ENCODE assay signal across 9 cellular contexts in the genomic region with DNA sequence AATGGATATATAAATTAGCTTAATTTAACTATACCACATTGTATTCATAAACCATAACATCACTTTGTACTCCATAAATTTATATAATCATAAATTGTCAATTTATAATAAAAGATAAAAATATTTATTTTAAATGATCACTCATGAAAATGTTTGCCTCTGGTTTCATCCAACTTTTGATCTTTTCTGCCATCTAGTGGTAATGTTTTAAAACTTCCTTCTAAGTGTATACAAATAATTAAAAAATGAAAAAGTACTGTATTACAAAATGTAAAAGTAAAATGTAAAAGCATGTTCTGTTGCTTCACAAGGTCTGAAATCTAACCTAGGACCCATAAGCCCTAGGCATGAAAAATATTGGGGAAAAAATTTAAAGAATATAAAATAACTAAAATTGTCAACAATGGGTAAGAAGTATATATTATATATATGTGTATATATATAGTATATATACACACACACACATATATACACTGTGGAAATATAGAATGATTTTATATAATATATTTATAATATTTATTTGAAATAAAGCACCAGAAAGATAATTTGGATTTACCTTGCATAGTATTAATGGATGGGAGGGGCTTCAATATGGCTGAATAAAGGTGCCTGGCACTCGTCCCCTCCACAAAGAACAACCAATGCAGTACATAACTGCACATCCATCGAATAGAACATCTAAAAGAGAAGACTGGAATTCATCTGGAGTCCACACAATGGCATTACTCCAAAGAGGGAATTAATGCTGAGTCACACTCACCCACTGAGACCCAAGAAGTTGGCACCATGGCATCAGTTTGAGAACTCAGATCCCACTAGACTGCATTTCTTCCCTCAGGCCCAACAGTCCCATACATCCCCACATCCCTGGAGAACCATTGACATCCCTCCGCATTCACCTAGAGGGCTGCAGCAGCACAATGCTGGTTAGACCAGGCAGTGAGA. TPM values are rescaled to one million over a fixed set of nuclear protein-coding genes. Genes with fewer than 3 reads are reported as not detected.
DNase-seq lines count a peak whose midpoint lies in the region; ATAC-seq and TF ChIP-seq lines count a peak whose summit lies in the region.
"Had no signal": no experiment of that assay in that cellular context is flagged by ENCODE, and none has a peak within 500 bp of the region (broad histone marks: within the 10 kb centered on the region; RNA-seq: fewer than 3 reads in every experiment).

No MANE protein-coding gene starts in this region.

- H3K27ac Mint-ChIP-seq in naive thymus-derived CD8-positive, alpha-beta T cell: no peak overlapping the region
- H3K27ac Mint-ChIP-seq in activated T-helper 17 cell treated with anti-CD3 and anti-CD28 coated beads, Interleukin-2, amount 50 U/mL, for 72 hours: no peak overlapping the region
- no peak overlapping the region for H3K27ac Mint-ChIP-seq in activated CD8-positive, alpha-beta memory T cell treated with anti-CD3 and anti-CD28 coated beads, Interleukin-2, amount 10 ng/mL, durations not matched to agents 7 days and 5 days

- peaks cover 5 to 17% (median 8%) of the 10 kb centered on the region in 5 donors for H3K27me3 Mint-ChIP-seq in naive thymus-derived CD8-positive, alpha-beta T cell
- H3K27me3 Mint-ChIP-seq in activated T-helper 17 cell treated with anti-CD3 and anti-CD28 coated beads, Interleukin-2, amount 50 U/mL, for 72 hours: peaks cover 4% of the 10 kb centered on the region
- H3K27me3 Mint-ChIP-seq in activated CD8-positive, alpha-beta memory T cell treated with anti-CD3 and anti-CD28 coated beads, Interleukin-2, amount 10 ng/mL, durations not matched to agents 7 days and 5 days: peaks cover 26% of the 10 kb centered on the region

- H3K79me2 ChIP-seq in GM23248 (ENCODE audit: insufficient read depth): no peaks in the 10 kb centered on the region

- no peak overlapping the region for H3K4me2 ChIP-seq in GM23248 (ENCODE audit: unreplicated experiment)

- H3K9me2 ChIP-seq in GM23248 (ENCODE audit: insufficient read depth): no peaks in the 10 kb centered on the region

- WGBS in GM23248 (ENCODE audit: low coverage in 1 of 2, low lambda C conversion rate in 2 of 2, missing lambda C conversion rate in 2 of 2), 2 experiments: 36 to 38% methylated on average over 3 of the region's 3 CpGs
- WGBS in right cardiac atrium: 54% methylated on average over 3 of the region's 3 CpGs

- ATAC-seq in naive thymus-derived CD8-positive, alpha-beta T cell: peak; percentile 48 to 66
- ATAC-seq in activated T-helper 17 cell treated with anti-CD3 and anti-CD28 coated beads, Interleukin-2, amount 50 U/mL, for 72 hours (replicated peaks): no peak
- no peak for ATAC-seq in activated CD8-positive, alpha-beta memory T cell treated with anti-CD3 and anti-CD28 coated beads, Interleukin-2, amount 10 ng/mL, durations not matched to agents 7 days and 5 days
- no peak for ATAC-seq in right cardiac atrium

- H3K36me3 Mint-ChIP-seq in naive thymus-derived CD8-positive, alpha-beta T cell: peaks cover 0 to 5% (median 0%) of the 10 kb centered on the region in 3 donors
- no peaks in the 10 kb centered on the region for H3K36me3 Mint-ChIP-seq in activated T-helper 17 cell treated with anti-CD3 and anti-CD28 coated beads, Interleukin-2, amount 50 U/mL, for 72 hours (ENCODE audit: low read depth)
- no peaks in the 10 kb centered on the region for H3K36me3 Mint-ChIP-seq in activated CD8-positive, alpha-beta memory T cell treated with anti-CD3 and anti-CD28 coated beads, Interleukin-2, amount 10 ng/mL, durations not matched to agents 7 days and 5 days
- H3K36me3 Mint-ChIP-seq: activated naive CD4-positive, alpha-beta T cell treated with anti-CD3 and anti-CD28 coated beads, Interleukin-2, amount 50 U/mL, for 24 hours had no signal

- H2AFZ ChIP-seq in GM23248: no peak overlapping the region

- POLR2A ChIA-PET in naive thymus-derived CD8-positive, alpha-beta T cell (lab: Charles Lee): interaction anchor here (1.6 kb wide), 1 partner anchor 77 kb away, joined by 4 read pairs; no protein-coding TSS in a partner anchor

- peaks cover 0 to 10% (median 0%) of the 10 kb centered on the region in 9 donors for H3K9me3 Mint-ChIP-seq in naive thymus-derived CD8-positive, alpha-beta T cell
- no peaks in the 10 kb centered on the region for H3K9me3 Mint-ChIP-seq in activated T-helper 17 cell treated with anti-CD3 and anti-CD28 coated beads, Interleukin-2, amount 50 U/mL, for 72 hours
- no peaks in the 10 kb centered on the region for H3K9me3 Mint-ChIP-seq in activated CD8-positive, alpha-beta memory T cell treated with anti-CD3 and anti-CD28 coated beads, Interleukin-2, amount 10 ng/mL, durations not matched to agents 7 days and 5 days (ENCODE audit: low read depth)

- H4K20me1 ChIP-seq in GM23248 (ENCODE audit: insufficient read depth): no peaks in the 10 kb centered on the region

- DNase-seq in AG09319 (ENCODE audit: extremely low read depth, low read depth) (peak; percentile 18), GM23248 (peak; percentile 60), NCI-H345 (lab: John Stamatoyannopoulos, UW) (peak; percentile 8), cerebellar cortex (ENCODE audit: low spot score) (peak; percentile 30), right cardiac atrium (no peak)
- DNase-seq in naive thymus-derived CD8-positive, alpha-beta T cell: peak in 3 of 10 donors; percentile 60 to 67 (median 64)
- no peak for DNase-seq in activated CD8-positive, alpha-beta memory T cell treated with anti-CD3 and anti-CD28 coated beads, Interleukin-2, amount 10 ng/mL, durations not matched to agents 7 days and 5 days

- intact Hi-C loops in right cardiac atrium (cut with DNase I): loop anchor here in 3 of 4 donors (5.0 kb wide), 1 partner anchor 77 kb away; no protein-coding TSS in a partner anchor

- H3K4me1 ChIP-seq in GM23248 (ENCODE audit: insufficient read depth) (peaks cover 25% of the 10 kb centered on the region), right cardiac atrium (ENCODE audit: control insufficient read depth, insufficient read depth, low read length) (no peaks in the 10 kb centered on the region)

- peaks cover 11% of the 10 kb centered on the region for H3F3A ChIP-seq in GM23248 (ENCODE audit: insufficient read depth)

- H3K9me3 ChIP-seq in GM23248 (ENCODE audit: low read depth): no peaks in the 10 kb centered on the region
- H3K9me3 ChIP-seq in right cardiac atrium (ENCODE audit: control insufficient read depth, low read length): no peaks in the 10 kb centered on the region

- peak; percentile 23 for TF ChIP-seq CTCF in AG09319 (IDR thresholded peaks at IDR 0.05; ENCODE audit: low read depth, low read length)

- CTCF ChIA-PET in activated CD8-positive, alpha-beta memory T cell treated with anti-CD3 and anti-CD28 coated beads, Interleukin-2, amount 10 ng/mL, durations not matched to agents 7 days and 5 days (lab: Charles Lee): interaction anchor here (0.8 to 8.5 kb wide), 7 partner anchors 11 to 328 kb away, joined by 3 to 70 read pairs (median 5); no protein-coding TSS in a partner anchor

- H3K27me3 ChIP-seq in GM23248 (replicated peaks; ENCODE audit: insufficient read depth): no peaks in the 10 kb centered on the region; the same call in 1 of the 2 replicates
- H3K27me3 ChIP-seq in right cardiac atrium (ENCODE audit: control insufficient read depth, insufficient read depth): no peaks in the 10 kb centered on the region

- H3K9ac ChIP-seq in GM23248: no peak overlapping the region

- H3K27ac ChIP-seq in GM23248: no peak overlapping the region
- no peak overlapping the region for H3K27ac ChIP-seq in right cardiac atrium (ENCODE audit: low read length)

- no peaks in the 10 kb centered on the region for H3K36me3 ChIP-seq in GM23248 (ENCODE audit: low read depth)

- in situ Hi-C loops in GM23248 (cut with MboI): loop anchor here (25.0 kb wide), 1 partner anchor 1147 kb away; no protein-coding TSS in a partner anchor

- no peak overlapping the region for H3K4me3 Mint-ChIP-seq in naive thymus-derived CD8-positive, alpha-beta T cell
- no peak overlapping the region for H3K4me3 Mint-ChIP-seq in activated T-helper 17 cell treated with anti-CD3 and anti-CD28 coated beads, Interleukin-2, amount 50 U/mL, for 72 hours
- H3K4me3 Mint-ChIP-seq in activated CD8-positive, alpha-beta memory T cell treated with anti-CD3 and anti-CD28 coated beads, Interleukin-2, amount 10 ng/mL, durations not matched to agents 7 days and 5 days: no peak overlapping the region
- H3K4me3 Mint-ChIP-seq: activated naive CD4-positive, alpha-beta T cell treated with anti-CD3 and anti-CD28 coated beads, Interleukin-2, amount 50 U/mL, for 24 hours had no signal

- peaks cover 0 to 5% (median 1%) of the 10 kb centered on the region in 4 donors for H3K4me1 Mint-ChIP-seq in naive thymus-derived CD8-positive, alpha-beta T cell
- no peaks in the 10 kb centered on the region for H3K4me1 Mint-ChIP-seq in activated T-helper 17 cell treated with anti-CD3 and anti-CD28 coated beads, Interleukin-2, amount 50 U/mL, for 72 hours
- peaks cover 2% of the 10 kb centered on the region for H3K4me1 Mint-ChIP-seq in activated CD8-positive, alpha-beta memory T cell treated with anti-CD3 and anti-CD28 coated beads, Interleukin-2, amount 10 ng/mL, durations not matched to agents 7 days and 5 days

- no peak overlapping the region for H3K4me3 ChIP-seq in GM23248
- H3K4me3 ChIP-seq in right cardiac atrium (ENCODE audit: low read length): no peak overlapping the region

RNA-seq across cellular contexts. Expression of a gene that starts 32.5 kb away (rescaled TPM):
- 986 and 1,002 TPM in 2 replicates for total RNA-seq in GM23248 (2014; rRNA removed; shearing (Covaris generic))
- polyA plus RNA-seq in GM23248 (2016; fragmentation: Nextera tagmentation; extraction: Ambion mirVana) (1,010 and 1,013 TPM in 2 replicates), right cardiac atrium (139 TPM)
- 10 to 100 TPM; 89.4 to 91.7 TPM for total RNA-seq in naive thymus-derived CD8-positive, alpha-beta T cell
- polyA plus RNA-seq in naive thymus-derived CD8-positive, alpha-beta T cell: 100 to 1,000 TPM in 1 of 3 donors, 10 to 100 TPM in 2; 33.9 to 239 (median 59.4) TPM
- 10 to 100 TPM; 50.3 to 57.1 TPM for total RNA-seq in activated T-helper 17 cell treated with anti-CD3 and anti-CD28 coated beads, Interleukin-2, amount 50 U/mL, for 72 hours
- 100 to 1,000 TPM; 135 to 177 TPM for total RNA-seq in activated CD8-positive, alpha-beta memory T cell treated with anti-CD3 and anti-CD28 coated beads, Interleukin-2, amount 10 ng/mL, durations not matched to agents 7 days and 5 days
- 100 to 1,000 TPM in 1 of 4 donors, 10 to 100 TPM in 3; 46.7 to 120 (median 83.4) TPM for total RNA-seq in right cardiac atrium

Comparison
In these comparisons a context has a peak if more than half of its experiments do, and no peak if none do; other contexts are left out.
1. DNase-seq: peak in AG09319 (single experiment), GM23248 (single experiment), NCI-H345 (single experiment) and cerebellar cortex (single experiment); none in activated CD8-positive, alpha-beta memory T cell treated with anti-CD3 and anti-CD28 coated beads, Interleukin-2, amount 10 ng/mL, durations not matched to agents 7 days and 5 days (single experiment) and right cardiac atrium (0 of 3).
2. ATAC-seq: peak in naive thymus-derived CD8-positive, alpha-beta T cell (2 of 2); none in activated T-helper 17 cell treated with anti-CD3 and anti-CD28 coated beads, Interleukin-2, amount 50 U/mL, for 72 hours (single experiment), activated CD8-positive, alpha-beta memory T cell treated with anti-CD3 and anti-CD28 coated beads, Interleukin-2, amount 10 ng/mL, durations not matched to agents 7 days and 5 days (single experiment) and right cardiac atrium (0 of 2).